7 cellular contexts compared by ENCODE assay signal in the genomic region with DNA sequence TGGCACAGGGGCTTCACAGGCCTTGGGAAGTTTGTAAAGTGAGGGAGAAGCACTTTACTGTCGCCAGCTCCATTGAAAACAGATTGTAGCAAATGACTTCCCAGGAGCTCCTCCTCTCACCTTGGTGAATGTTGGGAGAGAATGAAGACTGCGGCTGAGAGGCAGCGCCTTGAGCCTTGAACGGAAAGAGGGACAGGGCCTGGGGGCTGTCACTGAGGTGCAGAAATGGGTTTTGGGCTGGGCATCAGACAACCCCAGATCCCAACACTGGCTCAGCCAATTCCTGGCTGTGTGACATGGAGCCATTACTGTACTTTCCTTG. TPM values are rescaled to one million over a fixed set of nuclear protein-coding genes. Genes with fewer than 3 reads are reported as not detected.
DNase-seq lines count a peak whose midpoint lies in the region; ATAC-seq and TF ChIP-seq lines count a peak whose summit lies in the region.

No MANE protein-coding gene starts in this region.

- H3K79me2 ChIP-seq in KMS-11 (ENCODE audit: insufficient read depth, low read depth): 0 out of 2 replicates have a peak, but pooled peaks cover 10% of the 10 kb centered on the region

- peak overlapping the region; percentile 92 for H3K4me2 ChIP-seq in KMS-11
- peak overlapping the region; percentile 58 for H3K4me2 ChIP-seq in neuronal stem cell (ENCODE audit: insufficient read depth, low read length, poor library complexity, severe bottlenecking)

- no peak overlapping the region for H4K91ac ChIP-seq in neuronal stem cell (ENCODE audit: low read depth, low read length, poor library complexity)

- H3K36me3 ChIP-seq in KMS-11 (ENCODE audit: insufficient read depth) (no peaks in the 10 kb centered on the region), ectodermal cell (ENCODE audit: control insufficient read depth, insufficient read depth, low read length) (peaks cover 2% of the 10 kb centered on the region), neuronal stem cell (replicated peaks in 1 of 2; ENCODE audit: control insufficient read depth in 2 of 2, insufficient read depth in 2 of 2, low read length in 2 of 2) (peaks cover 0 to 4% of the 10 kb centered on the region in 2 donors)

- H3K23ac ChIP-seq in neuronal stem cell (ENCODE audit: low read depth, low read length, poor library complexity): no peak overlapping the region

- H3K4me3 ChIP-seq in KMS-11 (IDR thresholded peaks at IDR 0.05; ENCODE audit: insufficient read depth, low read depth, low read length) (no peak overlapping the region), ectodermal cell (ENCODE audit: insufficient read depth, low read depth, low read length) (peak overlapping the region; percentile 96), neuronal stem cell (ENCODE audit: low read length in 2 of 2) (peak overlapping the region; percentile 94 to 99)

- H2BK5ac ChIP-seq in neuronal stem cell (ENCODE audit: low read length): no peak overlapping the region

- peak overlapping the region; percentile 24 for H4K8ac ChIP-seq in neuronal stem cell (ENCODE audit: low read depth, low read length)

- no peaks in the 10 kb centered on the region for H3K27me3 ChIP-seq in KMS-11 (ENCODE audit: insufficient read depth, low read depth)
- H3K27me3 ChIP-seq in ectodermal cell (ENCODE audit: control insufficient read depth, insufficient read depth, low read length, poor library complexity, severe bottlenecking): no peaks in the 10 kb centered on the region
- peaks cover 0 to 10% (median 0%) of the 10 kb centered on the region in 3 experiments for H3K27me3 ChIP-seq in neuronal stem cell (ENCODE audit: control insufficient read depth in 3 of 3, insufficient read depth in 3 of 3, low read depth in 1 of 3, low read length in 3 of 3)

- no peak for TF ChIP-seq CTCF in KMS-11 (conservative IDR thresholded peaks at IDR 0.05; ENCODE audit: low read depth, low read length)

- no peak overlapping the region for H3K4ac ChIP-seq in neuronal stem cell (ENCODE audit: low read length)

- WGBS in ectodermal cell, 2 experiments: 44 to 63% methylated on average over 4 of the region's 4 CpGs
- no CpG with 5 or more reads among the region's 4 CpGs for WGBS in neuronal stem cell (ENCODE audit: extremely low coverage in 2 of 2, insufficient read length in 2 of 2, insufficient replicate concordance in 1 of 2), 2 donors

- peaks cover 2% of the 10 kb centered on the region for H3K79me1 ChIP-seq in neuronal stem cell (ENCODE audit: low read depth, low read length)

- H3K27ac ChIP-seq in KMS-11: no peak overlapping the region
- H3K27ac ChIP-seq in ectodermal cell (ENCODE audit: insufficient read depth, low read depth, low read length, poor library complexity, severe bottlenecking): no peak overlapping the region
- no peak overlapping the region for H3K27ac ChIP-seq in neuronal stem cell (replicated peaks; ENCODE audit: low read length)

- H2BK120ac ChIP-seq in neuronal stem cell (ENCODE audit: low read depth, low read length): no peak overlapping the region

- H3K14ac ChIP-seq in neuronal stem cell (ENCODE audit: low read length): peak overlapping the region; percentile 99

- H2AFZ ChIP-seq in KMS-11 (ENCODE audit: low read depth) (peak overlapping the region; percentile 97), neuronal stem cell (ENCODE audit: low read length) (peak overlapping the region; percentile 100)

- DNase-seq in neuronal stem cell (ENCODE audit: low spot score) (no peak), NCI-H510A treated with DMSO at 0.1 percent for 48 hours (lab: John Stamatoyannopoulos, UW) (no peak)

- no peak overlapping the region for H2AK5ac ChIP-seq in neuronal stem cell (ENCODE audit: low read depth, low read length)

- H3K9ac ChIP-seq in KMS-11 (peak overlapping the region; percentile 81), neuronal stem cell (ENCODE audit: low read depth, low read length, poor library complexity) (peak overlapping the region; percentile 87)

- no peak overlapping the region for H2BK15ac ChIP-seq in neuronal stem cell (ENCODE audit: low read length)

- H3K9me3 ChIP-seq in ectodermal cell (ENCODE audit: control insufficient read depth, low read length) (no peaks in the 10 kb centered on the region), neuronal stem cell (replicated peaks in 1 of 2; ENCODE audit: control insufficient read depth in 2 of 2, insufficient read depth in 1 of 2, low read depth in 1 of 2, low read length in 2 of 2) (no peaks in the 10 kb centered on the region)

- no peak overlapping the region for H2BK12ac ChIP-seq in neuronal stem cell (ENCODE audit: low read length)

- peaks cover 15% of the 10 kb centered on the region for H3K4me1 ChIP-seq in KMS-11 (ENCODE audit: low read depth, poor library complexity, severe bottlenecking)
- H3K4me1 ChIP-seq in ectodermal cell (ENCODE audit: control insufficient read depth, insufficient read depth, low read length): no peaks in the 10 kb centered on the region
- peaks cover 4% of the 10 kb centered on the region in 2 donors for H3K4me1 ChIP-seq in neuronal stem cell (ENCODE audit: control insufficient read depth in 2 of 2, insufficient read depth in 1 of 2, low read depth in 1 of 2, low read length in 2 of 2)

- ATAC-seq in GM19397 (IDR thresholded peaks at IDR 0.05; ENCODE audit: unreplicated experiment) (peak; percentile 8), HG03039 (IDR thresholded peaks at IDR 0.05; ENCODE audit: unreplicated experiment) (no peak), GM21367 (IDR thresholded peaks at IDR 0.05; ENCODE audit: unreplicated experiment) (no peak)

- no peaks in the 10 kb centered on the region for H4K20me1 ChIP-seq in KMS-11 (ENCODE audit: insufficient read depth)

- peak overlapping the region; percentile 0 for H3K18ac ChIP-seq in neuronal stem cell (ENCODE audit: low read length)

RNA-seq across cellular contexts. Expression of gene MRTFB, which starts 0.6 kb away (rescaled TPM):
- polyA plus RNA-seq in ectodermal cell (2013, experiment 1 of 4): 28.6 TPM
- 30.9 TPM for polyA plus RNA-seq in ectodermal cell (2013, experiment 2 of 4)
- polyA plus RNA-seq in ectodermal cell (2013, experiment 3 of 4): 23.5 TPM
- 27.4 TPM for polyA plus RNA-seq in ectodermal cell (2013, experiment 4 of 4)
- 19.2 TPM for polyA plus RNA-seq in neuronal stem cell (2013, experiment 1 of 2)
- polyA plus RNA-seq in neuronal stem cell (2013, experiment 2 of 2): 19.8 TPM
